Comparison of ENCODE assay signal across 8 cellular contexts in genomic region chr9:118689280-118689679, GRCh38.
"Had no signal": no experiment of that assay in that cellular context is flagged by ENCODE, and none has a peak within 500 bp of the region (broad histone marks: within the 10 kb centered on the region; RNA-seq: fewer than 3 reads in every experiment).

No MANE protein-coding gene starts in this region.

- H3K4me3 ChIP-seq: GM23338, HAP-1 had no signal

- H3K27ac ChIP-seq: HL-60 had no signal

- H3K9me3 ChIP-seq: HAP-1 had no signal

- H3K4me3 Mint-ChIP-seq: GM23338, HFFc6, IgD-negative memory B cell had no signal

- H3K36me3 Mint-ChIP-seq: IgD-negative memory B cell had no signal

- H3K36me3 ChIP-seq: HAP-1 had no signal

- H3K4me2 ChIP-seq: GM23338 had no signal

- H3K27me3 Mint-ChIP-seq: IgD-negative memory B cell had no signal

- ATAC-seq: GM23338, HCT116 had no signal

- DNase-seq: H7, HFFc6, KG1 had no signal

- H3K27ac Mint-ChIP-seq: GM23338, HFFc6, IgD-negative memory B cell had no signal

- H2AFZ ChIP-seq: GM23338 had no signal

- H3K9me3 Mint-ChIP-seq: GM23338 had no signal
